Comparison of ENCODE assay signal across 24 cellular contexts in genomic region chr7:151888716-151889115, GRCh38.
"Had no signal": no experiment of that assay in that cellular context is flagged by ENCODE, and none has a peak within 500 bp of the region (broad histone marks: within the 10 kb centered on the region; RNA-seq: fewer than 3 reads in every experiment).

No MANE protein-coding gene starts in this region.

- H3K9me3 ChIP-seq: heart right ventricle, left lung, psoas muscle, suprapubic skin, tibial artery, upper lobe of right lung had no signal

- H3K36me3 ChIP-seq: heart right ventricle, left lung, suprapubic skin, tibial artery, upper lobe of right lung had no signal

- H3K4me1 ChIP-seq: left lung, parathyroid adenoma, psoas muscle, suprapubic skin, tibial artery, upper lobe of right lung had no signal

- H2AFZ ChIP-seq: parathyroid adenoma had no signal

- DNase-seq: activated CD4-positive, alpha-beta T cell treated with anti-CD3 and anti-CD28 coated beads for 4 hours; activated CD4-positive, alpha-beta T cell treated with anti-CD3 and anti-CD28 coated beads, Interleukin-2, amount 50 U/mL, for 4 hours; activated CD8-positive, alpha-beta memory T cell treated with anti-CD3 and anti-CD28 coated beads for 24 hours; activated naive CD8-positive, alpha-beta T cell treated with anti-CD3 and anti-CD28 coated beads, Interleukin-2, amount 50 U/mL, for 24 hours; amygdala; caudate nucleus; foreskin fibroblast; heart right ventricle; left lung; mesendoderm; occipital lobe; psoas muscle; stimulated activated CD4-positive, alpha-beta T cell treated with anti-CD3 and anti-CD28 coated beads, Interleukin-15, amount 100 ng/mL, for 24 hours; stimulated activated naive CD4-positive, alpha-beta T cell; T-helper 2 cell; upper lobe of right lung had no signal

- H3K4me3 ChIP-seq: heart right ventricle, left lung, lung, psoas muscle, suprapubic skin, tibial artery, upper lobe of right lung had no signal

- ATAC-seq: activated naive CD8-positive, alpha-beta T cell treated with anti-CD3 and anti-CD28 coated beads, Interleukin-2, amount 50 U/mL, for 24 hours; esophagus mucosa; heart right ventricle; left lung; upper lobe of right lung had no signal

- H3K4me1 Mint-ChIP-seq: activated naive CD4-positive, alpha-beta T cell treated with anti-CD3 and anti-CD28 coated beads, Interleukin-2, amount 50 U/mL, for 24 hours; activated naive CD8-positive, alpha-beta T cell treated with anti-CD3 and anti-CD28 coated beads, Interleukin-2, amount 50 U/mL, for 24 hours; endodermal cell; neural crest cell had no signal

- H3K79me2 ChIP-seq: parathyroid adenoma had no signal

- H3K27ac ChIP-seq: heart right ventricle, left lung, parathyroid adenoma, psoas muscle, suprapubic skin, tibial artery, upper lobe of right lung had no signal

- H3K36me3 Mint-ChIP-seq: activated naive CD4-positive, alpha-beta T cell treated with anti-CD3 and anti-CD28 coated beads, Interleukin-2, amount 50 U/mL, for 24 hours had no signal

- H3K27ac Mint-ChIP-seq: activated naive CD4-positive, alpha-beta T cell treated with anti-CD3 and anti-CD28 coated beads, Interleukin-2, amount 50 U/mL, for 24 hours; activated naive CD8-positive, alpha-beta T cell treated with anti-CD3 and anti-CD28 coated beads, Interleukin-2, amount 50 U/mL, for 24 hours; endodermal cell had no signal

- H3K4me3 Mint-ChIP-seq: activated naive CD4-positive, alpha-beta T cell treated with anti-CD3 and anti-CD28 coated beads, Interleukin-2, amount 50 U/mL, for 24 hours; activated naive CD8-positive, alpha-beta T cell treated with anti-CD3 and anti-CD28 coated beads, Interleukin-2, amount 50 U/mL, for 24 hours; endodermal cell; neural crest cell had no signal

- H3K9ac ChIP-seq: parathyroid adenoma had no signal
